ENCODE assay signal across 8 cellular contexts in genomic region chr20:62875419-62876355, GRCh38. TPM values are rescaled to one million over a fixed set of nuclear protein-coding genes. Genes with fewer than 3 reads are reported as not detected.
A peak's percentile ranks its signal among the peaks of the same experiment; 100 is the strongest.
DNase-seq lines count a peak whose midpoint lies in the region; ATAC-seq and TF ChIP-seq lines count a peak whose summit lies in the region.

No MANE protein-coding gene starts in this region.

- H3K36me3 Mint-ChIP-seq in CD4-positive, alpha-beta memory T cell, result peaks cover 0 to 1% of the 10 kb centered on the region in 2 donors
- H3K36me3 Mint-ChIP-seq in endothelial cell (ENCODE audit: low read depth, unreplicated experiment), result no peaks in the 10 kb centered on the region
- no peaks in the 10 kb centered on the region for H3K36me3 Mint-ChIP-seq in mesothelial cell of epicardium

- no peaks in the 10 kb centered on the region for H3K27me3 ChIP-seq in CD4-positive, alpha-beta memory T cell (ENCODE audit: insufficient read depth, low read length)
- no peaks in the 10 kb centered on the region for H3K27me3 ChIP-seq in transverse colon

- H3K36me3 ChIP-seq in CD4-positive, alpha-beta memory T cell (ENCODE audit: insufficient read depth, low read length), result no peaks in the 10 kb centered on the region
- H3K36me3 ChIP-seq in KOPT-K1 (ENCODE audit: insufficient read depth, low read length) (peaks cover 21% of the 10 kb centered on the region), transverse colon (peaks cover 0 to 1% (median 0%) of the 10 kb centered on the region in 4 donors)

- peak; percentile 66 for TF ChIP-seq CTCF in RWPE1 (conservative IDR thresholded peaks at IDR 0.05; ENCODE audit: low read depth)
- TF ChIP-seq CTCF in endothelial cell (IDR thresholded peaks at IDR 0.05; ENCODE audit: unreplicated experiment), result no peak
- TF ChIP-seq CTCF in mesothelial cell of epicardium (IDR thresholded peaks at IDR 0.05; ENCODE audit: unreplicated experiment), result no peak
- TF ChIP-seq CTCF in transverse colon (IDR thresholded peaks at IDR 0.05), result peak; percentile 23 to 50 (median 49)

- POLR2A ChIA-PET in CD4-positive, alpha-beta memory T cell (lab: Charles Lee; ENCODE audit: partially characterized antibody), result interaction anchor here (0.6 to 0.8 kb wide), 2 partner anchors 38 to 82 kb away, joined by 3 read pairs; no protein-coding TSS in a partner anchor
- POLR2A ChIA-PET in RWPE1 (lab: Yijun Ruan, JAX; ENCODE audit: low non-redundant PET), result interaction anchor here (0.6 to 1.4 kb wide), 4 partner anchors 12 to 489 kb away, joined by 4 to 5 read pairs (median 4); partner anchors contain the start of gene GID8

- 38% methylated on average over 26 of the region's 34 CpGs; no CpG with 5 or more reads in 1 of the 2 donors for WGBS in transverse colon (ENCODE audit: low coverage in 1 of 2), 2 donors

- H3K4me3 Mint-ChIP-seq in CD4-positive, alpha-beta memory T cell, result peak overlapping the region in 3 of 8 donors; percentile 6 to 25 (median 15)
- no peak overlapping the region for H3K4me3 Mint-ChIP-seq in endothelial cell (ENCODE audit: unreplicated experiment)
- H3K4me3 Mint-ChIP-seq in mesothelial cell of epicardium, result peak overlapping the region; percentile 73

- no peak for DNase-seq in CD4-positive, alpha-beta memory T cell
- DNase-seq in RWPE1 (ENCODE audit: low spot score) (peak; percentile 81), endothelial cell (ENCODE audit: low spot score) (peak; percentile 74), mesothelial cell of epicardium (ENCODE audit: low spot score in 2 of 2, unreplicated experiment in 2 of 2) (peak; percentile 62 to 79), transverse colon (peak; percentile 78)

- no peaks in the 10 kb centered on the region for H3K9me3 ChIP-seq in CD4-positive, alpha-beta memory T cell (ENCODE audit: control insufficient read depth in 1 of 2, low read length in 2 of 2)
- H3K9me3 ChIP-seq in KOPT-K1 (ENCODE audit: insufficient read depth, low read length, poor library complexity, severe bottlenecking), result no peaks in the 10 kb centered on the region
- H3K9me3 ChIP-seq in transverse colon, result no peaks in the 10 kb centered on the region

- ATAC-seq in GM19035 (IDR thresholded peaks at IDR 0.05; ENCODE audit: unreplicated experiment) (no peak), HG02798 (IDR thresholded peaks at IDR 0.05; ENCODE audit: poor library complexity, unreplicated experiment) (no peak)

- H3K4me3 ChIP-seq in CD4-positive, alpha-beta memory T cell (ENCODE audit: low read length in 2 of 2), result no peak overlapping the region
- no peak overlapping the region for H3K4me3 ChIP-seq in transverse colon

- in situ Hi-C loops in transverse colon (cut with MboI; ENCODE audit: low pct_ligation_motif_present in 1 of 4, low pct_unique_long_range_greater_than_20kb in 1 of 4, low sequenced_read_pairs in 3 of 4), result loop anchor here in 2 of 4 donors (25.0 kb wide), 1 partner anchor 137 kb away; the partner anchor contains the start of gene BHLHE23 (in 2 of the 2)

- CTCF ChIA-PET in CD4-positive, alpha-beta memory T cell (lab: Charles Lee; ENCODE audit: partially characterized antibody), result interaction anchor here (1.4 to 1.6 kb wide), 3 partner anchors 32 to 135 kb away, joined by 4 to 6 read pairs (median 4); no protein-coding TSS in a partner anchor
- CTCF ChIA-PET in RWPE1 (lab: Yijun Ruan, JAX), result interaction anchor here (0.5 to 3.4 kb wide), 22 partner anchors 9 to 204 kb away, joined by 3 to 26 read pairs (median 4); partner anchors contain the start of gene OGFR

- intact Hi-C loops in CD4-positive, alpha-beta memory T cell (cut with micrococcal nuclease), result no loop called here
- intact Hi-C loops in transverse colon (cut with DNase I; ENCODE audit: low total_unique reads), result no loop called here

- no peak for TF ChIP-seq POLR2A in transverse colon (IDR thresholded peaks at IDR 0.05)

- H3K9me3 Mint-ChIP-seq in CD4-positive, alpha-beta memory T cell, result no peaks in the 10 kb centered on the region
- H3K9me3 Mint-ChIP-seq in endothelial cell (ENCODE audit: unreplicated experiment) (no peaks in the 10 kb centered on the region), mesothelial cell of epicardium (no peaks in the 10 kb centered on the region)

- H3K4me1 ChIP-seq in CD4-positive, alpha-beta memory T cell (ENCODE audit: insufficient read depth, low read length), result peaks cover 5% of the 10 kb centered on the region
- peaks cover 8 to 25% (median 10%) of the 10 kb centered on the region in 4 donors for H3K4me1 ChIP-seq in transverse colon

- no peak for TF ChIP-seq EP300 in transverse colon (IDR thresholded peaks at IDR 0.05; ENCODE audit: low read depth)

- H3K27me3 Mint-ChIP-seq in CD4-positive, alpha-beta memory T cell, result peaks cover 0 to 3% of the 10 kb centered on the region in 2 donors
- H3K27me3 Mint-ChIP-seq in endothelial cell (ENCODE audit: unreplicated experiment), result peaks cover 7% of the 10 kb centered on the region
- no peaks in the 10 kb centered on the region for H3K27me3 Mint-ChIP-seq in mesothelial cell of epicardium (ENCODE audit: low read depth)

- peak overlapping the region in 4 of 7 donors; percentile 41 to 78 (median 58) for H3K27ac Mint-ChIP-seq in CD4-positive, alpha-beta memory T cell
- peak overlapping the region; percentile 40 for H3K27ac Mint-ChIP-seq in endothelial cell (ENCODE audit: unreplicated experiment)
- H3K27ac Mint-ChIP-seq in mesothelial cell of epicardium, result peak overlapping the region; percentile 95

- H3K4me1 Mint-ChIP-seq in CD4-positive, alpha-beta memory T cell, result peaks cover 9 to 27% (median 17%) of the 10 kb centered on the region in 4 donors
- H3K4me1 Mint-ChIP-seq in endothelial cell (ENCODE audit: unreplicated experiment) (peaks cover 29% of the 10 kb centered on the region), mesothelial cell of epicardium (peaks cover 23% of the 10 kb centered on the region)

- H3K27ac ChIP-seq in CD4-positive, alpha-beta memory T cell (ENCODE audit: low read depth, low read length), result no peak overlapping the region
- peak overlapping the region; percentile 13 for H3K27ac ChIP-seq in KOPT-K1 (ENCODE audit: low read depth, low read length, poor library complexity, severe bottlenecking)
- H3K27ac ChIP-seq in RWPE1, result peak overlapping the region; percentile 80
- peak overlapping the region; percentile 55 to 86 (median 72) for H3K27ac ChIP-seq in transverse colon

RNA-seq across cellular contexts. Expression of gene TCFL5, which starts 14.1 kb away (rescaled TPM):
- total RNA-seq in CD4-positive, alpha-beta memory T cell, result 10 to 100 TPM in 1 of 2 experiments, 1 to 10 TPM in 1; 9.9 to 10.3 TPM
- 1 to 10 TPM in 1 of 2 donors, under 1 TPM in 1; 0.52 to 2.5 TPM for polyA plus RNA-seq in CD4-positive, alpha-beta memory T cell
- 30.9 TPM for total RNA-seq in endothelial cell (ENCODE audit: unreplicated experiment)
- total RNA-seq in mesothelial cell of epicardium, result 12.0 to 12.6 TPM (median 12.2 TPM) in 3 replicates
- 10 to 100 TPM in 1 of 4 donors, 1 to 10 TPM in 3; 5.2 to 19.9 (median 5.9) TPM for total RNA-seq in transverse colon

RNA-seq across cellular contexts. Expression of gene DIDO1, which starts 50.6 kb away (rescaled TPM):
- 100 to 1,000 TPM; 127 to 129 TPM for total RNA-seq in CD4-positive, alpha-beta memory T cell
- 10 to 100 TPM; 24.7 to 39.7 TPM for polyA plus RNA-seq in CD4-positive, alpha-beta memory T cell
- total RNA-seq in endothelial cell (ENCODE audit: unreplicated experiment), result 61.0 TPM
- total RNA-seq in mesothelial cell of epicardium, result 70.3 to 73.1 TPM (median 70.5 TPM) in 3 replicates
- total RNA-seq in transverse colon, result 100 to 1,000 TPM in 1 of 4 donors, 10 to 100 TPM in 3; 68.3 to 135 (median 88.0) TPM

RNA-seq across cellular contexts. Expression of gene COL9A3, which starts 58.8 kb away (rescaled TPM):
- total RNA-seq in CD4-positive, alpha-beta memory T cell, result not detected
- polyA plus RNA-seq in CD4-positive, alpha-beta memory T cell, result under 1 TPM in 1 of 2 donors, not detected in 1; 0.41 TPM
- total RNA-seq in endothelial cell (ENCODE audit: unreplicated experiment), result 1.8 TPM
- total RNA-seq in mesothelial cell of epicardium, result 573 to 576 TPM (median 576 TPM) in 3 replicates
- 100 to 1,000 TPM in 1 of 4 donors, 10 to 100 TPM in 1, 1 to 10 TPM in 2; 6.0 to 223 (median 8.0) TPM for total RNA-seq in transverse colon

Comparison
In these comparisons a context has a peak if more than half of its experiments do, and no peak if none do; other contexts are left out.
1. DNase-seq: peak in RWPE1 (single experiment), endothelial cell (single experiment), mesothelial cell of epicardium (2 of 2) and transverse colon (single experiment); none in CD4-positive, alpha-beta memory T cell (0 of 5).
2. H3K27ac Mint-ChIP-seq: peak in every context shown above with its lines; median percentile 95 in mesothelial cell of epicardium; 58 in CD4-positive, alpha-beta memory T cell; 40 in endothelial cell.
3. CTCF ChIP-seq: peak in RWPE1 (single experiment) and transverse colon (5 of 5); none in endothelial cell (single experiment) and mesothelial cell of epicardium (single experiment).